In genomic region chr5:2629035-2629434, GRCh38 we compare ENCODE assay signal across 19 cellular contexts.
DNase-seq lines count a peak whose midpoint lies in the region; ATAC-seq and TF ChIP-seq lines count a peak whose summit lies in the region.
"Had no signal": no experiment of that assay in that cellular context is flagged by ENCODE, and none has a peak within 500 bp of the region (broad histone marks: within the 10 kb centered on the region; RNA-seq: fewer than 3 reads in every experiment).

No MANE protein-coding gene starts in this region.

- H3K18ac ChIP-seq in mesendoderm (ENCODE audit: low read length) (no peak overlapping the region), neuronal stem cell (ENCODE audit: low read length) (peak overlapping the region; percentile 81)

- intact Hi-C loops in esophagus squamous epithelium (cut with DNase I): no loop called here

- H3K9ac ChIP-seq in mesendoderm (ENCODE audit: low read length) (no peak overlapping the region), neuronal stem cell (ENCODE audit: low read depth, low read length, poor library complexity) (no peak overlapping the region)
- H3K9ac ChIP-seq: BLaER1 had no signal

- TF ChIP-seq POLR2A in esophagus squamous epithelium (IDR thresholded peaks at IDR 0.05): no peak

- H3K4me3 ChIP-seq in mesendoderm (ENCODE audit: low read length) (no peak overlapping the region), neuronal stem cell (ENCODE audit: low read length in 2 of 2) (no peak overlapping the region), esophagus squamous epithelium (no peak overlapping the region), H7 (ENCODE audit: insufficient read depth, low read depth, low read length) (no peak overlapping the region)
- H3K4me3 ChIP-seq: BLaER1, GM12878, GM23338 had no signal

- H3K4me1 Mint-ChIP-seq in stimulated activated naive CD8-positive, alpha-beta T cell treated with anti-CD3 and anti-CD28 coated beads, Interleukin-15, amount 100 ng/mL, for 72 hours: no peaks in the 10 kb centered on the region
- H3K4me1 Mint-ChIP-seq: B cell; CD4-positive, CD25-positive, alpha-beta regulatory T cell; GM23338 had no signal

- no peak overlapping the region for H3K27ac ChIP-seq in mesendoderm (ENCODE audit: low read depth, low read length)
- H3K27ac ChIP-seq in neuronal stem cell (replicated peaks; ENCODE audit: low read length): no peak overlapping the region
- no peak overlapping the region for H3K27ac ChIP-seq in esophagus squamous epithelium
- H3K27ac ChIP-seq: 22Rv1, BLaER1, C4-2B had no signal

- no peak for TF ChIP-seq CTCF in esophagus squamous epithelium (IDR thresholded peaks at IDR 0.05)

- no peaks in the 10 kb centered on the region for H3K27me3 Mint-ChIP-seq in stimulated activated naive CD8-positive, alpha-beta T cell treated with anti-CD3 and anti-CD28 coated beads, Interleukin-15, amount 100 ng/mL, for 72 hours
- H3K27me3 Mint-ChIP-seq: B cell; CD4-positive, CD25-positive, alpha-beta regulatory T cell had no signal

- no peak overlapping the region for H3K4me2 ChIP-seq in mesendoderm (ENCODE audit: low read length)
- no peak overlapping the region for H3K4me2 ChIP-seq in neuronal stem cell (ENCODE audit: insufficient read depth, low read length, poor library complexity, severe bottlenecking)
- H3K4me2 ChIP-seq: BLaER1, GM23338 had no signal

- H3K4me1 ChIP-seq in mesendoderm (ENCODE audit: control insufficient read depth, low read depth, low read length) (no peaks in the 10 kb centered on the region), neuronal stem cell (ENCODE audit: control insufficient read depth in 2 of 2, insufficient read depth in 1 of 2, low read depth in 1 of 2, low read length in 2 of 2) (peaks cover 0 to 7% of the 10 kb centered on the region in 2 donors), esophagus squamous epithelium (no peaks in the 10 kb centered on the region)
- H3K4me1 ChIP-seq: BLaER1, Caco-2 had no signal

- DNase-seq in stimulated activated naive CD8-positive, alpha-beta T cell treated with anti-CD3 and anti-CD28 coated beads, Interleukin-15, amount 100 ng/mL, for 72 hours: no peak
- no peak for DNase-seq in stimulated activated naive CD8-positive, alpha-beta T cell treated with anti-CD3 and anti-CD28 coated beads, Interleukin-15, Interleukin-2, amounts not matched to agents 100 U/mL and 50 U/mL, for 24 hours
- DNase-seq in mesendoderm (peak; percentile 23), neuronal stem cell (ENCODE audit: low spot score) (no peak), esophagus squamous epithelium (lab: John Stamatoyannopoulos, UW) (no peak), H7 (no peak)
- DNase-seq: Caco-2; CD4-positive, CD25-positive, alpha-beta regulatory T cell; CD8-positive, alpha-beta T cell; DMS153; DND-41; GDM1; HCEC 1CT had no signal

- H2AK5ac ChIP-seq in mesendoderm (ENCODE audit: low read length): no peak overlapping the region
- H2AK5ac ChIP-seq in neuronal stem cell (ENCODE audit: low read depth, low read length): peak overlapping the region; percentile 2

- no peaks in the 10 kb centered on the region for H3K36me3 ChIP-seq in mesendoderm (ENCODE audit: control insufficient read depth, insufficient read depth, low read length)
- no peaks in the 10 kb centered on the region for H3K36me3 ChIP-seq in neuronal stem cell (replicated peaks in 1 of 2; ENCODE audit: control insufficient read depth in 2 of 2, insufficient read depth in 2 of 2, low read length in 2 of 2)
- H3K36me3 ChIP-seq in esophagus squamous epithelium: no peaks in the 10 kb centered on the region
- no peaks in the 10 kb centered on the region for H3K36me3 ChIP-seq in H7 (replicated peaks; ENCODE audit: control insufficient read depth, insufficient read depth, low read length)
- H3K36me3 ChIP-seq: BLaER1 had no signal

- H2BK15ac ChIP-seq in mesendoderm (replicated peaks; ENCODE audit: low read depth) (no peak overlapping the region), neuronal stem cell (ENCODE audit: low read length) (no peak overlapping the region)

- H4K5ac ChIP-seq in mesendoderm (ENCODE audit: low read length): no peak overlapping the region

- H3K79me1 ChIP-seq in mesendoderm (ENCODE audit: low read length) (no peaks in the 10 kb centered on the region), neuronal stem cell (ENCODE audit: low read depth, low read length) (no peaks in the 10 kb centered on the region)

- H3K9me3 Mint-ChIP-seq in stimulated activated naive CD8-positive, alpha-beta T cell treated with anti-CD3 and anti-CD28 coated beads, Interleukin-15, amount 100 ng/mL, for 72 hours: peaks cover 0 to 14% of the 10 kb centered on the region in 2 donors
- H3K9me3 Mint-ChIP-seq: CD8-positive, alpha-beta T cell; GM23338 had no signal

- H3K4ac ChIP-seq in mesendoderm (ENCODE audit: low read depth, low read length) (no peak overlapping the region), neuronal stem cell (ENCODE audit: low read length) (no peak overlapping the region)

- H2AFZ ChIP-seq in neuronal stem cell (ENCODE audit: low read length): no peak overlapping the region
- H2AFZ ChIP-seq: GM23338 had no signal

- no peak overlapping the region for H2BK120ac ChIP-seq in mesendoderm (ENCODE audit: low read depth, low read length)
- H2BK120ac ChIP-seq in neuronal stem cell (ENCODE audit: low read depth, low read length): no peak overlapping the region

- H3K23ac ChIP-seq in mesendoderm (ENCODE audit: low read length) (no peak overlapping the region), neuronal stem cell (ENCODE audit: low read depth, low read length, poor library complexity) (peak overlapping the region; percentile 37)

- H2BK5ac ChIP-seq in mesendoderm (ENCODE audit: low read length): no peak overlapping the region
- no peak overlapping the region for H2BK5ac ChIP-seq in neuronal stem cell (ENCODE audit: low read length)

- no CpG with 5 or more reads among the region's 7 CpGs for WGBS in mesendoderm (ENCODE audit: extremely low coverage, insufficient coverage, low lambda C conversion rate)
- WGBS in neuronal stem cell (ENCODE audit: extremely low coverage in 2 of 2, insufficient read length in 2 of 2, insufficient replicate concordance in 1 of 2), 2 donors: no CpG with 5 or more reads among the region's 7 CpGs
- WGBS in esophagus squamous epithelium, 2 donors: 30 to 38% methylated on average over 4 of the region's 7 CpGs

- H3K27ac Mint-ChIP-seq in stimulated activated naive CD8-positive, alpha-beta T cell treated with anti-CD3 and anti-CD28 coated beads, Interleukin-15, amount 100 ng/mL, for 72 hours: no peak overlapping the region
- H3K27ac Mint-ChIP-seq: B cell; CD8-positive, alpha-beta T cell; GM23338 had no signal

- H3K79me2 ChIP-seq in mesendoderm (ENCODE audit: control insufficient read depth, insufficient read depth, low read length): no peaks in the 10 kb centered on the region

- no peaks in the 10 kb centered on the region for H3K27me3 ChIP-seq in mesendoderm (ENCODE audit: insufficient read depth, low read length, poor library complexity)
- H3K27me3 ChIP-seq in neuronal stem cell (ENCODE audit: control insufficient read depth in 3 of 3, insufficient read depth in 3 of 3, low read depth in 1 of 3, low read length in 3 of 3): no peaks in the 10 kb centered on the region
- peaks cover 0 to 19% (median 0%) of the 10 kb centered on the region in 4 donors for H3K27me3 ChIP-seq in esophagus squamous epithelium
- no peaks in the 10 kb centered on the region for H3K27me3 ChIP-seq in H7 (ENCODE audit: control insufficient read depth, insufficient read depth, low read length)
- H3K27me3 ChIP-seq: BLaER1 had no signal

- peak; percentile 12 for ATAC-seq in stimulated activated naive CD8-positive, alpha-beta T cell treated with anti-CD3 and anti-CD28 coated beads, Interleukin-15, amount 100 ng/mL, for 72 hours
- no peak for ATAC-seq in stimulated activated naive CD8-positive, alpha-beta T cell treated with anti-CD3 and anti-CD28 coated beads, Interleukin-15, Interleukin-2, amounts not matched to agents 100 U/mL and 50 U/mL, for 24 hours
- ATAC-seq: CD8-positive, alpha-beta T cell; GM12878; GM23338 had no signal

- no peaks in the 10 kb centered on the region for H3K9me3 ChIP-seq in neuronal stem cell (replicated peaks in 1 of 2; ENCODE audit: control insufficient read depth in 2 of 2, insufficient read depth in 1 of 2, low read depth in 1 of 2, low read length in 2 of 2)
- no peaks in the 10 kb centered on the region for H3K9me3 ChIP-seq in esophagus squamous epithelium
- H3K9me3 ChIP-seq: BLaER1, Caco-2 had no signal

- no peak overlapping the region for H3K4me3 Mint-ChIP-seq in stimulated activated naive CD8-positive, alpha-beta T cell treated with anti-CD3 and anti-CD28 coated beads, Interleukin-15, amount 100 ng/mL, for 72 hours
- H3K4me3 Mint-ChIP-seq: B cell; CD4-positive, CD25-positive, alpha-beta regulatory T cell; CD8-positive, alpha-beta T cell; GM23338 had no signal

- H3K56ac ChIP-seq in mesendoderm (ENCODE audit: low read length): no peak overlapping the region

- H2BK12ac ChIP-seq in neuronal stem cell (ENCODE audit: low read length): no peak overlapping the region

- H4K91ac ChIP-seq in neuronal stem cell (ENCODE audit: low read depth, low read length, poor library complexity): no peak overlapping the region

- H4K8ac ChIP-seq in mesendoderm (ENCODE audit: low read depth, low read length): no peak overlapping the region
- H4K8ac ChIP-seq in neuronal stem cell (ENCODE audit: low read depth, low read length): no peak overlapping the region

- H3K14ac ChIP-seq in neuronal stem cell (ENCODE audit: low read length): no peak overlapping the region
